9 cellular contexts compared by ENCODE assay signal in the genomic region with DNA sequence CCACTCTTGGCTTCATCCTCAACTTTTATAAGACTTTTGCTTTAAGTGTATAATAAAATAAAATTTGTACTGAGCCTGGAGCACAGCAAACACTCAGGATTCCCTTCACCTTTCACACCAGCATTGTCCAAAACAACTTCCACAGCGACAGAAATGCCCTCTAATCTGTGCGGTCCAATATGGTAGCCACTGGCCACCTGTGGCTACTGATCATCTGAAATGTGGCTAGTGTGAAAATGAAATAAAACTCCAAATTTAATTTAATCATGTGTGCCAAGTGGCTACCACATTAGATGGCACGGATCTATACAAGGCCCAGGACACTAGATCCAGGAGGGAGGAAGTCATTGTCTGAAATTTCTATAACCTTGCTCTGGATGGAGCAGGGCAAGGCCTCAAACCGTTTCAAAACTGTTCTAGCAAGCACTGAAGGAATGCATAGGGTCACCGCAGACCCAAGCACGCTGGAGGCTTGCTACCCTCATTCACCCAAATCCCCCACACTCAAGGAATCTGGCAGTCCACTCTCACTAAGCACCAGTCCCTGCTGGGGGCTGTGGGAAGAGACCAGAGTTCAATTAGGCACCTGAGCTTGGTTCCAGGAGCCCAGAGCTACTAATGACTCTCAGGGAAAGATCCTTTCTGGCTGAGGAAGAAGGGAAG. TPM values are rescaled to one million over a fixed set of nuclear protein-coding genes. Genes with fewer than 3 reads are reported as not detected.
DNase-seq lines count a peak whose midpoint lies in the region; ATAC-seq and TF ChIP-seq lines count a peak whose summit lies in the region.
"Had no signal": no experiment of that assay in that cellular context is flagged by ENCODE, and none has a peak within 500 bp of the region (broad histone marks: within the 10 kb centered on the region; RNA-seq: fewer than 3 reads in every experiment).

No MANE protein-coding gene starts in this region.

- CTCF ChIA-PET in AG04450 (lab: Charles Lee): interaction anchor here (1.4 kb wide), 1 partner anchor 12 kb away, joined by 6 read pairs; no protein-coding TSS in a partner anchor

- POLR2A ChIA-PET in AG04450 (lab: Yijun Ruan, JAX): interaction anchor here (0.6 to 1.5 kb wide), 4 partner anchors 12 to 126 kb away, joined by 3 to 5 read pairs (median 4); partner anchors contain the start of genes CCM2 and TBRG4

- H3K4me3 ChIP-seq in AG04450 (ENCODE audit: low read depth, low read length) (peak overlapping the region; percentile 90), HUES6 (ENCODE audit: low read depth, low read length) (peak overlapping the region; percentile 75), brain microvascular endothelial cell (ENCODE audit: low read depth, low read length) (peak overlapping the region; percentile 95), muscle layer of colon (ENCODE audit: low read depth in 1 of 2, low read length in 2 of 2) (no peak overlapping the region)

- H3K36me3 ChIP-seq in HUES6 (ENCODE audit: control insufficient read depth, insufficient read depth, low read length) (peaks cover 53% of the 10 kb centered on the region), brain microvascular endothelial cell (replicated peaks) (peaks cover 40% of the 10 kb centered on the region), muscle layer of colon (ENCODE audit: insufficient read depth, low read length) (peaks cover 31% of the 10 kb centered on the region)

- in situ Hi-C loops in brain microvascular endothelial cell (cut with HindIII; ENCODE audit: low pct_ligation_motif_present, low sequenced_read_pairs): no loop called here

- H3K9ac ChIP-seq in HUES6 (ENCODE audit: low read length): peak overlapping the region; percentile 98
- H3K9ac ChIP-seq in muscle layer of colon (ENCODE audit: low read length): no peak overlapping the region

- H3K27me3 ChIP-seq in AG04450 (ENCODE audit: control insufficient read depth, insufficient read depth, low read length): no peaks in the 10 kb centered on the region
- H3K27me3 ChIP-seq in HUES6 (ENCODE audit: control insufficient read depth, insufficient read depth, low read length): no peaks in the 10 kb centered on the region
- H3K27me3 ChIP-seq in brain microvascular endothelial cell (replicated peaks): no peaks in the 10 kb centered on the region
- no peaks in the 10 kb centered on the region for H3K27me3 ChIP-seq in muscle layer of colon (ENCODE audit: control insufficient read depth in 1 of 2, insufficient read depth in 2 of 2, low read length in 2 of 2)

- ATAC-seq in HG02840 (IDR thresholded peaks at IDR 0.05; ENCODE audit: low FRiP score, unreplicated experiment): no peak
- ATAC-seq in HG03565 (IDR thresholded peaks at IDR 0.05; ENCODE audit: unreplicated experiment): no peak
- ATAC-seq in GM18907 (IDR thresholded peaks at IDR 0.05; ENCODE audit: unreplicated experiment): no peak

- H3K27ac ChIP-seq in AG04450 (ENCODE audit: low read depth, low read length) (no peak overlapping the region), HUES6 (ENCODE audit: low read depth, low read length) (peak overlapping the region; percentile 94; the same call in 1 of the 2 replicates), brain microvascular endothelial cell (peak overlapping the region; percentile 86), muscle layer of colon (ENCODE audit: low read depth, low read length) (peak overlapping the region; percentile 83)

- no peak for DNase-seq in AG04450 (ENCODE audit: low read depth, low spot score)
- DNase-seq in brain microvascular endothelial cell: no peak
- no peak for DNase-seq in MV-4-11 (lab: John Stamatoyannopoulos, UW)
- DNase-seq: NCI-H69 had no signal

- H3K9me3 ChIP-seq in AG04450 (ENCODE audit: control insufficient read depth, insufficient read depth, low read length): no peaks in the 10 kb centered on the region
- H3K9me3 ChIP-seq in HUES6 (ENCODE audit: control insufficient read depth, insufficient read depth, low read depth, low read length): no peaks in the 10 kb centered on the region
- H3K9me3 ChIP-seq in muscle layer of colon (ENCODE audit: low read length): no peaks in the 10 kb centered on the region

- H3K4me1 ChIP-seq in HUES6 (ENCODE audit: control insufficient read depth, insufficient read depth, low read length) (peaks cover 14% of the 10 kb centered on the region), muscle layer of colon (ENCODE audit: insufficient read depth, low read length) (peaks cover 18% of the 10 kb centered on the region)

- TF ChIP-seq CTCF in AG04450 (IDR thresholded peaks at IDR 0.05; ENCODE audit: low read depth, low read length) (no peak), brain microvascular endothelial cell (IDR thresholded peaks at IDR 0.05; ENCODE audit: low read depth, low read length, missing control alignments) (no peak)

RNA-seq across cellular contexts. Expression of gene MYO1G, which starts 6.3 kb away (rescaled TPM):
- polyA plus RNA-seq in AG04450 (2011; rRNA removed): not detected in 2 replicates
- 0.09 TPM in 1 of 2 replicates, not detected in the other for polyA minus RNA-seq in AG04450 (2011; rRNA and poly(A)+ RNA removed)

RNA-seq across cellular contexts. Expression of gene CCM2, which starts 14.8 kb away (rescaled TPM):
- 24.7 and 40.6 TPM in 2 replicates for polyA plus RNA-seq in AG04450 (2011; rRNA removed)
- 35.8 and 59.6 TPM in 2 replicates for polyA minus RNA-seq in AG04450 (2011; rRNA and poly(A)+ RNA removed)

Comparison
In these comparisons a context has a peak if more than half of its experiments do, and no peak if none do; other contexts are left out.
1. H3K4me3 ChIP-seq: peak in AG04450 (single experiment), HUES6 (single experiment) and brain microvascular endothelial cell (single experiment); none in muscle layer of colon (0 of 2).